In genomic region chr18:63970803-63971191, GRCh38 we compare ENCODE assay signal across 9 cellular contexts. TPM values are rescaled to one million over a fixed set of nuclear protein-coding genes. Genes with fewer than 3 reads are reported as not detected.
DNase-seq lines count a peak whose midpoint lies in the region; ATAC-seq, FAIRE-seq and TF ChIP-seq lines count a peak whose summit lies in the region.
"Had no signal": no experiment of that assay in that cellular context is flagged by ENCODE, and none has a peak within 500 bp of the region (broad histone marks: within the 10 kb centered on the region; RNA-seq: fewer than 3 reads in every experiment).

No MANE protein-coding gene starts in this region.

- H3K27me3 ChIP-seq in KMS-11 (ENCODE audit: insufficient read depth, low read depth) (no peaks in the 10 kb centered on the region), adipocyte (replicated peaks; ENCODE audit: control insufficient read depth, insufficient read depth, low read length) (no peaks in the 10 kb centered on the region), iPS DF 6.9 (ENCODE audit: control insufficient read depth, insufficient read depth, low read length) (peaks cover 10% of the 10 kb centered on the region; the same call in 1 of the 2 replicates), gastrocnemius medialis (no peaks in the 10 kb centered on the region)

- in situ Hi-C loops in gastrocnemius medialis (cut with MboI; ENCODE audit: low sequenced_read_pairs in 4 of 4): no loop called here

- H4K20me1 ChIP-seq in KMS-11 (ENCODE audit: insufficient read depth): no peaks in the 10 kb centered on the region

- H3K36me3 ChIP-seq in KMS-11 (ENCODE audit: insufficient read depth) (no peaks in the 10 kb centered on the region), adipocyte (ENCODE audit: control insufficient read depth, insufficient read depth, low read length, severe bottlenecking) (no peaks in the 10 kb centered on the region), iPS DF 6.9 (ENCODE audit: control insufficient read depth, insufficient read depth, low read length) (no peaks in the 10 kb centered on the region), gastrocnemius medialis (no peaks in the 10 kb centered on the region)

- no peak for TF ChIP-seq CTCF in KMS-11 (conservative IDR thresholded peaks at IDR 0.05; ENCODE audit: low read depth, low read length)
- TF ChIP-seq CTCF in gastrocnemius medialis (IDR thresholded peaks at IDR 0.05 in 4 of 5, conservative IDR thresholded peaks at IDR 0.05 in 1 of 5): no peak

- WGBS in iPS DF 6.9 (ENCODE audit: insufficient coverage, insufficient read length): no CpG with 5 or more reads among the region's 18 CpGs

- peak overlapping the region; percentile 74; the same call in 1 of the 2 replicates for H3K27ac ChIP-seq in KMS-11
- H3K27ac ChIP-seq in iPS DF 6.9 (ENCODE audit: low read length): no peak overlapping the region
- H3K27ac ChIP-seq in gastrocnemius medialis: peak overlapping the region; percentile 82 to 92 (median 87)

- no peaks in the 10 kb centered on the region for H3K9me3 ChIP-seq in adipocyte (ENCODE audit: control insufficient read depth, low read length)
- no peaks in the 10 kb centered on the region for H3K9me3 ChIP-seq in iPS DF 6.9 (ENCODE audit: control insufficient read depth, insufficient read depth, low read length)
- no peaks in the 10 kb centered on the region for H3K9me3 ChIP-seq in gastrocnemius medialis

- peak overlapping the region; percentile 98 for H2AFZ ChIP-seq in KMS-11 (ENCODE audit: low read depth)

- H3K79me2 ChIP-seq in KMS-11 (ENCODE audit: insufficient read depth, low read depth): no peaks in the 10 kb centered on the region

- H3K9ac ChIP-seq in KMS-11 (peak overlapping the region; percentile 89; the same call in 1 of the 2 replicates), adipocyte (ENCODE audit: low read length) (peak overlapping the region; percentile 92)

- H3K4me3 ChIP-seq in KMS-11 (IDR thresholded peaks at IDR 0.05; ENCODE audit: insufficient read depth, low read depth, low read length) (no peak overlapping the region), adipocyte (ENCODE audit: low read length) (peak overlapping the region; percentile 92), iPS DF 6.9 (ENCODE audit: low read length) (peak overlapping the region; percentile 53; the same call in 1 of the 2 replicates), gastrocnemius medialis (peak overlapping the region; percentile 57 to 95 (median 80))

- no peak for TF ChIP-seq POLR2A in gastrocnemius medialis (IDR thresholded peaks at IDR 0.05)
- TF ChIP-seq POLR2A in GM12892 (IDR thresholded peaks at IDR 0.05; ENCODE audit: low read depth, low read length): no peak

- H3K4me2 ChIP-seq in KMS-11: peak overlapping the region; percentile 72

- intact Hi-C loops in gastrocnemius medialis (cut with DNase I; ENCODE audit: low total_unique reads): loop anchor here (5.0 to 10.0 kb wide), 2 partner anchors 456 to 548 kb away; partner anchors contain the start of gene VPS4B

- peaks cover 4% of the 10 kb centered on the region for H3K4me1 ChIP-seq in KMS-11 (ENCODE audit: low read depth, poor library complexity, severe bottlenecking)
- H3K4me1 ChIP-seq in adipocyte (ENCODE audit: control insufficient read depth, insufficient read depth, low read length): peaks cover 23% of the 10 kb centered on the region
- no peaks in the 10 kb centered on the region for H3K4me1 ChIP-seq in iPS DF 6.9 (ENCODE audit: control insufficient read depth, insufficient read depth, low read length)
- H3K4me1 ChIP-seq in gastrocnemius medialis: peaks cover 7 to 8% of the 10 kb centered on the region in 2 donors

- FAIRE-seq in GM12892 (lab: Jason Lieb, UNC): no peak
- FAIRE-seq: colon had no signal

- ATAC-seq in gastrocnemius medialis (peak in 1 of 2 donors; percentile 35), GM18873 (IDR thresholded peaks at IDR 0.05; ENCODE audit: low FRiP score, unreplicated experiment) (no peak)

- DNase-seq in NCI-H524 (lab: John Stamatoyannopoulos, UW) (peak; percentile 50 to 58), NCI-H524 treated with DMSO at 0.1 percent for 48 hours (lab: John Stamatoyannopoulos, UW) (no peak), adipocyte (ENCODE audit: low read depth) (peak; percentile 71), iPS DF 6.9 (ENCODE audit: low read depth, low spot score) (no peak), gastrocnemius medialis (no peak), GM12892 (ENCODE audit: insufficient read length) (no peak)

RNA-seq across cellular contexts. Expression of gene SERPINB8, which starts 0.9 kb away (rescaled TPM):
- total RNA-seq in gastrocnemius medialis: 1 to 10 TPM in 3 of 4 donors, under 1 TPM in 1; 0.87 to 3.8 (median 1.6) TPM
- 10.7 TPM for polyA plus RNA-seq in GM12892 (2012; ENCODE audit: missing spikeins)

RNA-seq across cellular contexts. Expression of gene HMSD, which starts 21.7 kb away (rescaled TPM):
- total RNA-seq in gastrocnemius medialis: not detected
- 27.3 TPM for polyA plus RNA-seq in GM12892 (2012; ENCODE audit: missing spikeins)

Comparison
In these comparisons a context has a peak if more than half of its experiments do, and no peak if none do; other contexts are left out.
1. DNase-seq: peak in NCI-H524 (2 of 2) and adipocyte (single experiment); none in NCI-H524 treated with DMSO at 0.1 percent for 48 hours (single experiment), iPS DF 6.9 (single experiment), gastrocnemius medialis (0 of 2) and GM12892 (single experiment).